ENCODE assay signal across 20 cellular contexts in genomic region chr22:23685205-23685784, GRCh38. TPM values are rescaled to one million over a fixed set of nuclear protein-coding genes. Genes with fewer than 3 reads are reported as not detected.
DNase-seq lines count a peak whose midpoint lies in the region; ATAC-seq and TF ChIP-seq lines count a peak whose summit lies in the region.
"Had no signal": no experiment of that assay in that cellular context is flagged by ENCODE, and none has a peak within 500 bp of the region (broad histone marks: within the 10 kb centered on the region; RNA-seq: fewer than 3 reads in every experiment).

No MANE protein-coding gene starts in this region.

- TF ChIP-seq CTCF in Calu3 (IDR thresholded peaks at IDR 0.05; ENCODE audit: unreplicated experiment), result no peak

- intact Hi-C loops in Calu3 (cut with micrococcal nuclease; ENCODE audit: unreplicated experiment), result no loop called here
- intact Hi-C loops in activated CD4-positive, alpha-beta T cell treated with anti-CD3 and anti-CD28 coated beads for 36 hours (cut with DNase I, micrococcal nuclease), result no loop called here

- H3K27me3 Mint-ChIP-seq in Calu3 (ENCODE audit: unreplicated experiment), result no peaks in the 10 kb centered on the region
- H3K27me3 Mint-ChIP-seq in activated CD4-positive, alpha-beta T cell treated with anti-CD3 and anti-CD28 coated beads for 36 hours, result no peaks in the 10 kb centered on the region
- H3K27me3 Mint-ChIP-seq: CD4-positive, alpha-beta T cell; naive thymus-derived CD8-positive, alpha-beta T cell had no signal

- POLR2A ChIA-PET in activated CD4-positive, alpha-beta T cell treated with anti-CD3 and anti-CD28 coated beads for 36 hours (lab: Charles Lee), result no interaction called here

- H3K4me3 Mint-ChIP-seq in Calu3 (ENCODE audit: low read depth, unreplicated experiment), result no peak overlapping the region
- no peak overlapping the region for H3K4me3 Mint-ChIP-seq in activated CD4-positive, alpha-beta T cell treated with anti-CD3 and anti-CD28 coated beads for 36 hours
- H3K4me3 Mint-ChIP-seq: CD4-positive, alpha-beta T cell; naive thymus-derived CD8-positive, alpha-beta T cell had no signal

- H3K27ac Mint-ChIP-seq in Calu3 (ENCODE audit: unreplicated experiment), result no peak overlapping the region
- H3K27ac Mint-ChIP-seq in activated CD4-positive, alpha-beta T cell treated with anti-CD3 and anti-CD28 coated beads for 36 hours, result no peak overlapping the region
- H3K27ac Mint-ChIP-seq: CD4-positive, alpha-beta T cell had no signal

- H3K36me3 Mint-ChIP-seq in Calu3 (ENCODE audit: insufficient read depth, unreplicated experiment), result peaks cover 14% of the 10 kb centered on the region
- H3K36me3 Mint-ChIP-seq in activated CD4-positive, alpha-beta T cell treated with anti-CD3 and anti-CD28 coated beads for 36 hours (ENCODE audit: low read depth), result peaks cover 10% of the 10 kb centered on the region

- no peaks in the 10 kb centered on the region for H3K9me3 Mint-ChIP-seq in Calu3 (ENCODE audit: low read depth, unreplicated experiment)
- no peaks in the 10 kb centered on the region for H3K9me3 Mint-ChIP-seq in activated CD4-positive, alpha-beta T cell treated with anti-CD3 and anti-CD28 coated beads for 36 hours (ENCODE audit: low read depth)
- H3K9me3 Mint-ChIP-seq: CD4-positive, alpha-beta T cell; naive thymus-derived CD8-positive, alpha-beta T cell had no signal

- ATAC-seq in activated CD4-positive, alpha-beta T cell treated with anti-CD3 and anti-CD28 coated beads for 36 hours, result no peak
- ATAC-seq in HG02798 (IDR thresholded peaks at IDR 0.05; ENCODE audit: poor library complexity, unreplicated experiment), result no peak
- ATAC-seq: left colon; naive thymus-derived CD8-positive, alpha-beta T cell had no signal

- H3K4me1 Mint-ChIP-seq in Calu3 (ENCODE audit: low read depth, unreplicated experiment), result peaks cover 9% of the 10 kb centered on the region
- no peaks in the 10 kb centered on the region for H3K4me1 Mint-ChIP-seq in activated CD4-positive, alpha-beta T cell treated with anti-CD3 and anti-CD28 coated beads for 36 hours

- no peak for TF ChIP-seq POLR2A in erythroblast (IDR thresholded peaks at IDR 0.05; ENCODE audit: low read length)

- CTCF ChIA-PET in Calu3 (lab: Charles Lee), result interaction anchor here (0.5 kb wide), 1 partner anchor 717 kb away, joined by 4 read pairs; no protein-coding TSS in a partner anchor
- CTCF ChIA-PET in activated CD4-positive, alpha-beta T cell treated with anti-CD3 and anti-CD28 coated beads for 36 hours (lab: Charles Lee), result interaction anchor here (0.8 kb wide), 1 partner anchor 11 kb away, joined by 4 read pairs; no protein-coding TSS in a partner anchor

- BruUV-seq in Calu3 (replicated peaks; lab: Mats Ljungman, UMichigan), result no TSS peak

- peak; percentile 13 for DNase-seq in Calu3
- peak; percentile 10 for DNase-seq in M059J (ENCODE audit: low read depth)
- DNase-seq in erythroblast (lab: John Stamatoyannopoulos, UW), result peak; percentile 25 to 44
- peak; percentile 99 for DNase-seq in myocyte (ENCODE audit: low read depth)
- DNase-seq in SHP77 (lab: John Stamatoyannopoulos, UW), result no peak
- no peak for DNase-seq in activated CD4-positive, alpha-beta T cell treated with anti-CD3 and anti-CD28 coated beads for 36 hours
- DNase-seq in NCI-H526 (lab: John Stamatoyannopoulos, UW), result no peak
- DNase-seq: activated CD4-positive, alpha-beta T cell treated with anti-CD3 and anti-CD28 coated beads, Interleukin-2, amount 50 U/mL, for 48 hours; activated gamma-delta T cell; CD4-positive, alpha-beta T cell; effector CD8-positive, alpha-beta T cell; GDM1; KBM-7; left colon; naive thymus-derived CD8-positive, alpha-beta T cell; NCI-H524; stimulated activated CD4-positive, alpha-beta T cell treated with anti-CD3 and anti-CD28 coated beads, Interleukin-2, amount 100 ng/mL, for 48 hours; T1000 had no signal

RNA-seq across cellular contexts. Expression of gene RGL4, which starts 5.5 kb away (rescaled TPM):
- total RNA-seq in Calu3 (2022) (not detected in 2 replicates), myocyte (0.40 and 2.3 TPM in 2 replicates)
- not detected in 2 replicates for total RNA-seq in M059J (2014; rRNA removed; shearing (Covaris generic))
- 0.79 TPM for polyA plus RNA-seq in myocyte (2012)
- 10 to 100 TPM; 13.5 to 14.6 TPM for total RNA-seq in activated CD4-positive, alpha-beta T cell treated with anti-CD3 and anti-CD28 coated beads for 36 hours
- total RNA-seq: left colon, urinary bladder had no signal

RNA-seq across cellular contexts. Expression of gene DRICH1, which starts 53.2 kb away (rescaled TPM):
- total RNA-seq in Calu3 (2022) (1.1 and 1.9 TPM in 2 replicates), myocyte (0.21 and 0.26 TPM in 2 replicates)
- total RNA-seq in M059J (2014; rRNA removed; shearing (Covaris generic)), result not detected in 2 replicates
- 0.21 TPM for polyA plus RNA-seq in myocyte (2012)
- total RNA-seq in activated CD4-positive, alpha-beta T cell treated with anti-CD3 and anti-CD28 coated beads for 36 hours, result under 1 TPM; 0.41 to 0.65 TPM
- polyA plus RNA-seq: naive thymus-derived CD8-positive, alpha-beta T cell had no signal

Comparison
In these comparisons a context has a peak if more than half of its experiments do, and no peak if none do; other contexts are left out.
1. DNase-seq: peak in Calu3 (single experiment), M059J (single experiment), erythroblast (2 of 2) and myocyte (single experiment); none in SHP77 (0 of 2), activated CD4-positive, alpha-beta T cell treated with anti-CD3 and anti-CD28 coated beads for 36 hours (single experiment) and NCI-H526 (0 of 2).